Comparison of ENCODE assay signal across 13 cellular contexts in the genomic region with DNA sequence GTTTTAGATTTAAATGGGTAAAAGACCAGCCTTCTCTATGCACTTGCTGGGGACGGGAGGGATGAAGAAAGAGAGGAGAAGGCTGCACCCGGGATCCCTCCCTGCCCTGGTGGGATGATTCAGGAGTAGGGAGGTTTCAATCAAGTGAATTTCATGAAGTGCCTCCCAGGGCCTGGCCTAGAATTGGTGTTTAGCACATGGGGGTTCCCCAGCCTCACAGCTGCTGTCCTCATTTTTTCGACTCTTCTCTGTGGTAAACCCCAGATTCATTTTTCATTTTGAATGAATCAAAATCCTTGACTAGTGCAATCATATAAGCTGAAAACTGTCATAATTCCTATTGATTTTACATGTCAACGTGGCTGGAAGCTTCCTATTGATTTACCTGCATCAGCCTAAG.
DNase-seq lines count a peak whose midpoint lies in the region; ATAC-seq and TF ChIP-seq lines count a peak whose summit lies in the region.
"Had no signal": no experiment of that assay in that cellular context is flagged by ENCODE, and none has a peak within 500 bp of the region (broad histone marks: within the 10 kb centered on the region; RNA-seq: fewer than 3 reads in every experiment).

No MANE protein-coding gene starts in this region.

- ATAC-seq in GM18867 (IDR thresholded peaks at IDR 0.05; ENCODE audit: unreplicated experiment) (peak; percentile 28), GM21529 (IDR thresholded peaks at IDR 0.05; ENCODE audit: unreplicated experiment) (peak; percentile 32), Panc1 (no peak), GM21825 (IDR thresholded peaks at IDR 0.05; ENCODE audit: unreplicated experiment) (no peak)

- intact Hi-C loops in Panc1 (cut with micrococcal nuclease; ENCODE audit: unreplicated experiment) = no loop called here

- H3K27me3 ChIP-seq in Panc1 (ENCODE audit: control insufficient read depth, insufficient read depth, low read length) (no peaks in the 10 kb centered on the region), BE2C (no peaks in the 10 kb centered on the region)
- H3K27me3 ChIP-seq: testis had no signal

- CTCF ChIA-PET in Panc1 (lab: Charles Lee) = no interaction called here

- H3K27ac ChIP-seq in Panc1 (ENCODE audit: low read length) = peak overlapping the region; percentile 23; the same call in 1 of the 2 replicates
- H3K27ac ChIP-seq: GM23248, testis had no signal

- H3K9me3 ChIP-seq in Panc1 (ENCODE audit: control insufficient read depth, insufficient read depth, low read depth, low read length) (no peaks in the 10 kb centered on the region), BE2C (no peaks in the 10 kb centered on the region)
- H3K9me3 ChIP-seq: testis had no signal

- no TSS peak for BruUV-seq in Panc1 (replicated peaks; lab: Mats Ljungman, UMichigan)

- H3K36me3 ChIP-seq in Panc1 (ENCODE audit: control insufficient read depth, insufficient read depth, low read length) (peaks cover 5% of the 10 kb centered on the region; the same call in 1 of the 2 replicates), BE2C (peaks cover 32% of the 10 kb centered on the region)

- H3K4me1 ChIP-seq in Panc1 (ENCODE audit: control insufficient read depth, insufficient read depth, low read length) = peaks cover 22% of the 10 kb centered on the region
- H3K4me1 ChIP-seq in BE2C = peaks cover 12% of the 10 kb centered on the region

- no peak for TF ChIP-seq CTCF in Panc1 (IDR thresholded peaks at IDR 0.05)
- no peak for TF ChIP-seq CTCF in BE2C (IDR thresholded peaks at IDR 0.05; ENCODE audit: low read depth, low read length)

- POLR2A ChIA-PET in Panc1 (lab: Charles Lee) = no interaction called here

- in situ Hi-C loops in Panc1 (cut with HindIII; ENCODE audit: low pct_unique_long_range_greater_than_20kb, low sequenced_read_pairs) = no loop called here

- DNase-seq in Panc1 (ENCODE audit: low read depth, low spot score) (no peak), BE2C (no peak), H4 (ENCODE audit: low spot score) (no peak)
- peak; percentile 8 for DNase-seq in stimulated activated CD4-positive, alpha-beta T cell treated with anti-CD3 and anti-CD28 coated beads, Interleukin-12 subunit alpha, Interleukin-12 subunit beta, amount 100 ng/mL, for 4 hours
- DNase-seq: CD4-positive, CD25-positive, alpha-beta regulatory T cell; endodermal cell; GM23248; NCI-H774; SHP77; testis had no signal

- H3K4me3 ChIP-seq in Panc1 (ENCODE audit: low read depth in 2 of 2, low read length in 2 of 2) (no peak overlapping the region), BE2C (ENCODE audit: low read depth, low read length) (no peak overlapping the region)
- H3K4me3 ChIP-seq: GM23248, testis had no signal

Comparison
In these comparisons a context has a peak if more than half of its experiments do, and no peak if none do; other contexts are left out.
1. ATAC-seq: peak in GM18867 (single experiment) and GM21529 (single experiment); none in Panc1 (single experiment) and GM21825 (single experiment).